In genomic region chr3:51969841-51970240, GRCh38 we compare ENCODE assay signal across 21 cellular contexts. TPM values are rescaled to one million over a fixed set of nuclear protein-coding genes. Genes with fewer than 3 reads are reported as not detected.
"Had no signal": no experiment of that assay in that cellular context is flagged by ENCODE, and none has a peak within 500 bp of the region (broad histone marks: within the 10 kb centered on the region; RNA-seq: fewer than 3 reads in every experiment).

No MANE protein-coding gene starts in this region.

- H3K36me3 Mint-ChIP-seq: brain had no signal

- H3K9me3 ChIP-seq: colonic mucosa, pancreas, tibial nerve, vagina had no signal

- H3K27ac Mint-ChIP-seq: activated CD4-positive, alpha-beta T cell treated with anti-CD3 and anti-CD28 coated beads, Interleukin-2, amount 10 ng/mL, durations not matched to agents 24 days and 14 days; activated naive CD8-positive, alpha-beta T cell treated with anti-CD3 and anti-CD28 coated beads for 36 hours; activated T-helper 1 cell treated with anti-CD3 and anti-CD28 coated beads, Interleukin-12 subunit alpha, Interleukin-12 subunit beta, Interleukin-2, Interleukin-4 antibody, amounts not matched to agents 30 ng/mL and 10 ng/mL and 1 ng/mL, durations not matched to agents 14 hours and 24 hours and 36 hours had no signal

- H3K4me3 Mint-ChIP-seq: activated CD4-positive, alpha-beta T cell treated with anti-CD3 and anti-CD28 coated beads, Interleukin-2, amount 10 ng/mL, durations not matched to agents 24 days and 14 days; activated naive CD8-positive, alpha-beta T cell treated with anti-CD3 and anti-CD28 coated beads for 36 hours had no signal

- H3K27ac ChIP-seq: colonic mucosa, foreskin keratinocyte, vagina had no signal

- DNase-seq: activated CD4-positive, alpha-beta T cell treated with anti-CD3 and anti-CD28 coated beads, Interleukin-2, amount 10 ng/mL, durations not matched to agents 24 days and 14 days; activated CD4-positive, CD25-positive, alpha-beta regulatory T cell; activated naive CD8-positive, alpha-beta T cell treated with anti-CD3 and anti-CD28 coated beads for 36 hours; amygdala; central memory CD4-positive, alpha-beta T cell; colonic mucosa; effector CD4-positive, alpha-beta T cell; foreskin keratinocyte; head of caudate nucleus; left cardiac atrium; midbrain; stimulated activated CD4-positive, alpha-beta T cell treated with anti-CD3 and anti-CD28 coated beads, Interleukin-2, amount 100 ng/mL, for 48 hours; stimulated activated naive CD4-positive, alpha-beta T cell; T-helper 2 cell had no signal

- H3K9me3 Mint-ChIP-seq: activated CD4-positive, alpha-beta T cell treated with anti-CD3 and anti-CD28 coated beads, Interleukin-2, amount 10 ng/mL, durations not matched to agents 24 days and 14 days; activated naive CD8-positive, alpha-beta T cell treated with anti-CD3 and anti-CD28 coated beads for 36 hours; activated T-helper 1 cell treated with anti-CD3 and anti-CD28 coated beads, Interleukin-12 subunit alpha, Interleukin-12 subunit beta, Interleukin-2, Interleukin-4 antibody, amounts not matched to agents 30 ng/mL and 10 ng/mL and 1 ng/mL, durations not matched to agents 14 hours and 24 hours and 36 hours had no signal

- H3K36me3 ChIP-seq: colonic mucosa, pancreas, vagina had no signal

- H3K4me1 ChIP-seq: colonic mucosa had no signal

- H3K27me3 Mint-ChIP-seq: activated naive CD8-positive, alpha-beta T cell treated with anti-CD3 and anti-CD28 coated beads for 36 hours had no signal

- ATAC-seq: foreskin keratinocyte, left cardiac atrium had no signal

- H3K27me3 ChIP-seq: colonic mucosa, foreskin keratinocyte, pancreas, tibial nerve, vagina had no signal

- H3K4me3 ChIP-seq: colonic mucosa, lung, pancreas, tibial nerve, vagina had no signal

RNA-seq across cellular contexts. Expression of gene GPR62, which starts 14.7 kb away (rescaled TPM):
- total RNA-seq: activated CD4-positive, alpha-beta T cell treated with anti-CD3 and anti-CD28 coated beads, Interleukin-2, amount 10 ng/mL, durations not matched to agents 24 days and 14 days; activated naive CD8-positive, alpha-beta T cell treated with anti-CD3 and anti-CD28 coated beads for 36 hours; activated T-helper 1 cell treated with anti-CD3 and anti-CD28 coated beads, Interleukin-12 subunit alpha, Interleukin-12 subunit beta, Interleukin-2, Interleukin-4 antibody, amounts not matched to agents 30 ng/mL and 10 ng/mL and 1 ng/mL, durations not matched to agents 14 hours and 24 hours and 36 hours; colonic mucosa; foreskin keratinocyte; myocyte; vagina had no signal
- polyA plus RNA-seq: foreskin keratinocyte had no signal
